12 cellular contexts compared by ENCODE assay signal in the genomic region with DNA sequence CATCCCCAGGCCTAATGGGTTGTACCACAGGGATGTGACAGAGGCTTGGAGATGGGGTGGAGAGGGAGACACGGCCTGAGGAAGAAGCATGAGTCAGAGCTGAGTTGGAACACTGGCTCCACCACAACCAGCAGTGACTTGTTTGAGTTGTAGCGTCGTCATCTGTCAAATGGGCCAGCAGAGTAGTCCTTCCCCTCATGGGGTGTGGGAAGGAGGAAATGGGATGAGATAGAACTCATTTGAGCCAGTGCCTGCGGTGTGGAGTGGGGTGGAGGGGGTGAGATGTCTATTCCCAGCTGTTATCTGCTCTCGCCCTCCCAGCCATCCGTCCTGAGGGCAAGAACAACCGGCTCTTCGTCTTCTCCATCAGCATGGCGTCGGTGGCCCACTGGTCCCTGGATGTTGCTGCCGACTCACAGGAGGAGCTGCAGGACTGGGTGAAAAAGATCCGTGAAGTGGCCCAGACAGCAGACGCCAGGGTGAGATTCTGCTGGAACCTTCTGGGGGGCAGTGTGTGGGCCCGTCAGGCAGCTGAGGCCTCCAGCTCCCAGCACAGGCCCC.
DNase-seq lines count a peak whose midpoint lies in the region; ATAC-seq and TF ChIP-seq lines count a peak whose summit lies in the region.
"Had no signal": no experiment of that assay in that cellular context is flagged by ENCODE, and none has a peak within 500 bp of the region (broad histone marks: within the 10 kb centered on the region; RNA-seq: fewer than 3 reads in every experiment).

No MANE protein-coding gene starts in this region.

- in situ Hi-C loops in astrocyte of the spinal cord (cut with HindIII; ENCODE audit: low sequenced_read_pairs), result no loop called here

- ATAC-seq in HG03175 (IDR thresholded peaks at IDR 0.05; ENCODE audit: unreplicated experiment) (no peak), GM19467 (IDR thresholded peaks at IDR 0.05; ENCODE audit: unreplicated experiment) (no peak)
- ATAC-seq: pancreas had no signal

- H3K4me3 ChIP-seq in AG10803 (ENCODE audit: low read length), result no peak overlapping the region
- H3K4me3 ChIP-seq in astrocyte of the spinal cord (ENCODE audit: low read depth, low read length), result no peak overlapping the region
- H3K4me3 ChIP-seq: pancreas had no signal

- peak; percentile 66 for DNase-seq in AG10803 (ENCODE audit: low read depth)
- peak; percentile 29 for DNase-seq in HK-2 (ENCODE audit: unreplicated experiment)
- DNase-seq in astrocyte of the spinal cord (ENCODE audit: low read depth, low spot score), result peak; percentile 57
- peak; percentile 57 for DNase-seq in kidney tubule cell (ENCODE audit: low spot score)
- DNase-seq in NCI-H774 (lab: John Stamatoyannopoulos, UW), result no peak
- no peak for DNase-seq in CD1c-positive myeloid dendritic cell (ENCODE audit: extremely low spot score)
- DNase-seq: central memory CD4-positive, alpha-beta T cell; DMS 273 treated with DMSO at 0.1 percent for 48 hours; islet precursor cell had no signal

- TF ChIP-seq CTCF in AG10803 (conservative IDR thresholded peaks at IDR 0.05; ENCODE audit: low read length) (no peak), astrocyte of the spinal cord (IDR thresholded peaks at IDR 0.05; ENCODE audit: low read depth, low read length) (no peak)

Comparison
In these comparisons a context has a peak if more than half of its experiments do, and no peak if none do; other contexts are left out.
1. DNase-seq: peak in AG10803 (single experiment), HK-2 (single experiment), astrocyte of the spinal cord (single experiment) and kidney tubule cell (single experiment); none in NCI-H774 (single experiment) and CD1c-positive myeloid dendritic cell (single experiment).